25 cellular contexts compared by ENCODE assay signal in the genomic region with DNA sequence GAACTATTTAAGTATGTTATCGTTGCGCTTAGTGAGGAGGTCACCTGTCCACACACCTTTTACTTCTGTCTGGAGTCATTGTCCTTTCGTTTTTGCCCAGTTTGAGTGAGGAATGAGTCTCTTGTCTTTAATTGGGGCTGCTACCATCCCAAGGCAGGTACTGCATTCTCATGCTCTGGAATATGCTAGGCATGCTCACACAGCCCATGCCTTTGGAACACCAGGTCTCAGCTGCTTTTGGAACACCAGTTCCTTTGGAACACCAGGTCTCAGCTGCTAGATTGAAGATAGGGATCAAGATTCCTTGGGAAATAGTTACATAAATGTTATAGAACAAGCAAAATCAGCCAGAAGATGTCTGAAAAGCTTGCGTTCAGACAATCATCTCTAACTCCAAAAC.
DNase-seq lines count a peak whose midpoint lies in the region; ATAC-seq, FAIRE-seq and TF ChIP-seq lines count a peak whose summit lies in the region.
"Had no signal": no experiment of that assay in that cellular context is flagged by ENCODE, and none has a peak within 500 bp of the region (broad histone marks: within the 10 kb centered on the region; RNA-seq: fewer than 3 reads in every experiment).

No MANE protein-coding gene starts in this region.

- no peak for TF ChIP-seq CTCF in H1 (IDR thresholded peaks at IDR 0.05; ENCODE audit: control extremely low read depth in 1 of 3, insufficient read depth in 1 of 3, low read depth in 1 of 3, low read length in 3 of 3)

- no peaks in the 10 kb centered on the region for H3K23me2 ChIP-seq in H1 (ENCODE audit: low read depth, low read length)

- H3K14ac ChIP-seq in H1 (ENCODE audit: insufficient read length) = no peak overlapping the region
- H3K14ac ChIP-seq in trophoblast cell (ENCODE audit: low read length) = no peak overlapping the region

- DNase-seq in H1 (ENCODE audit: low read depth in 1 of 2, low spot score in 2 of 2) = no peak
- peak; percentile 62 to 86 for DNase-seq in trophoblast cell
- no peak for DNase-seq in HK-2 (ENCODE audit: unreplicated experiment)
- DNase-seq: 8988T; ACHN; BE2C; C1 segment of cervical spinal cord; CD4-positive, alpha-beta memory T cell; CD4-positive, CD25-positive, alpha-beta regulatory T cell; CD8-positive, alpha-beta memory T cell; COR-L47; DMS 273 treated with DMSO at 0.1 percent for 48 hours; DMS153; DMS53; DMS79; DND-41; EL; GDM1 had no signal

- H3K79me1 ChIP-seq in H1 (ENCODE audit: low read depth, low read length) (no peaks in the 10 kb centered on the region), trophoblast cell (ENCODE audit: low read length) (no peaks in the 10 kb centered on the region)

- H3K79me2 ChIP-seq in H1 (ENCODE audit: control insufficient read depth in 1 of 2, insufficient read depth in 2 of 2, low read length in 2 of 2) (no peaks in the 10 kb centered on the region), trophoblast cell (ENCODE audit: control insufficient read depth, insufficient read depth, low read length, poor library complexity) (no peaks in the 10 kb centered on the region)

- no peak overlapping the region for H4K12ac ChIP-seq in trophoblast cell (ENCODE audit: low read depth, low read length)

- no peak for FAIRE-seq in H1 (lab: Jason Lieb, UNC)
- FAIRE-seq: A204.1, GM12878, GM12892, GM18507 had no signal

- no peak overlapping the region for H4K91ac ChIP-seq in H1 (replicated peaks; ENCODE audit: insufficient read length, low read length)
- H4K91ac ChIP-seq in trophoblast cell (ENCODE audit: low read depth, low read length) = no peak overlapping the region

- H2AK5ac ChIP-seq in H1 (ENCODE audit: low read depth, low read length) (no peak overlapping the region), trophoblast cell (ENCODE audit: low read length) (no peak overlapping the region)

- WGBS in H1 (ENCODE audit: extremely low coverage in 1 of 2, insufficient coverage in 1 of 2, insufficient read length in 1 of 2, insufficient replicate concordance in 2 of 2, low coverage in 1 of 2, low lambda C conversion rate in 2 of 2, missing lambda C conversion rate in 1 of 2), 2 experiments = 92% methylated on average over 4 of the region's 4 CpGs; no CpG with 5 or more reads in 1 of the 2 experiments
- WGBS in trophoblast cell (ENCODE audit: extremely low coverage, insufficient coverage, insufficient read length) = no CpG with 5 or more reads among the region's 4 CpGs

- H3K56ac ChIP-seq in H1 (replicated peaks; ENCODE audit: insufficient read length, low read depth, low read length) = no peak overlapping the region

- TF ChIP-seq EP300 in H1 (IDR thresholded peaks at IDR 0.05; ENCODE audit: borderline replicate concordance in 1 of 2, low read depth in 2 of 2, low read length in 2 of 2) = no peak

- CTCF ChIA-PET in H1 (lab: Charles Lee; ENCODE audit: partially characterized antibody) = interaction anchor here (1.1 to 4.4 kb wide), 3 partner anchors 9 to 141 kb away, joined by 4 to 31 read pairs (median 4); no protein-coding TSS in a partner anchor

- H4K20me1 ChIP-seq in H1 (replicated peaks in 1 of 2; ENCODE audit: control insufficient read depth in 1 of 2, insufficient read depth in 2 of 2, low read length in 2 of 2) = no peaks in the 10 kb centered on the region
- H4K20me1 ChIP-seq: BLaER1 had no signal

- no peak overlapping the region for H4K8ac ChIP-seq in H1 (ENCODE audit: extremely low read depth, insufficient read depth, low read length)
- no peak overlapping the region for H4K8ac ChIP-seq in trophoblast cell (ENCODE audit: low read depth, low read length)

- H3K9ac ChIP-seq in H1 (replicated peaks in 1 of 4; ENCODE audit: extremely low read depth in 1 of 4, low read depth in 3 of 4, low read length in 3 of 4) = no peak overlapping the region
- H3K9ac ChIP-seq in trophoblast cell (ENCODE audit: low read length) = no peak overlapping the region
- H3K9ac ChIP-seq: BLaER1 had no signal

- ATAC-seq in HG02588 (IDR thresholded peaks at IDR 0.05; ENCODE audit: unreplicated experiment) = no peak
- ATAC-seq in HG02798 (IDR thresholded peaks at IDR 0.05; ENCODE audit: poor library complexity, unreplicated experiment) = no peak
- ATAC-seq: GM12878 had no signal

- H3K4me1 ChIP-seq in H1 (replicated peaks in 1 of 4; ENCODE audit: control insufficient read depth in 3 of 4, insufficient read depth in 4 of 4, low read length in 3 of 4) (no peaks in the 10 kb centered on the region), trophoblast cell (ENCODE audit: control insufficient read depth in 1 of 2, insufficient read depth in 2 of 2, low read length in 2 of 2) (no peaks in the 10 kb centered on the region)
- H3K4me1 ChIP-seq: BE2C, BLaER1 had no signal

- no peak overlapping the region for H3K23ac ChIP-seq in H1 (ENCODE audit: insufficient read length)
- H3K23ac ChIP-seq in trophoblast cell (ENCODE audit: low read length) = no peak overlapping the region

- H4K5ac ChIP-seq in H1 (ENCODE audit: insufficient read length, low read depth, low read length) = no peak overlapping the region

- H2BK15ac ChIP-seq in H1 (ENCODE audit: low read length) = no peak overlapping the region

- H2BK12ac ChIP-seq in H1 (ENCODE audit: low read depth, low read length) = no peak overlapping the region
- H2BK12ac ChIP-seq in trophoblast cell (ENCODE audit: low read length) = no peak overlapping the region

- H2AFZ ChIP-seq in H1 (ENCODE audit: low read length) (0 out of 2 replicates have a peak overlapping the region, but pooled peaks have one; percentile 29), trophoblast cell (ENCODE audit: insufficient read depth, low read length, poor library complexity) (no peak overlapping the region)

- H3K9me3 ChIP-seq in H1 (ENCODE audit: insufficient read depth in 2 of 2, low read depth in 1 of 2, low read length in 1 of 2) (no peaks in the 10 kb centered on the region), trophoblast cell (ENCODE audit: insufficient read depth, low read depth, low read length) (no peaks in the 10 kb centered on the region)
- H3K9me3 ChIP-seq: BE2C, BLaER1 had no signal

- H2BK5ac ChIP-seq in H1 (ENCODE audit: low read depth, low read length) = no peak overlapping the region
- H2BK5ac ChIP-seq in trophoblast cell (ENCODE audit: low read depth, low read length, poor library complexity) = no peak overlapping the region

- no peak overlapping the region for H2BK20ac ChIP-seq in H1 (ENCODE audit: low read length)

- TF ChIP-seq POLR2A in H1 (IDR thresholded peaks at IDR 0.05; ENCODE audit: control extremely low read depth in 1 of 2, low read depth in 2 of 2, low read length in 2 of 2) = no peak

- H3K4me2 ChIP-seq in H1 (ENCODE audit: insufficient read depth in 1 of 2, low read depth in 2 of 2, low read length in 2 of 2) (no peak overlapping the region), trophoblast cell (ENCODE audit: low read length) (no peak overlapping the region)
- H3K4me2 ChIP-seq: BLaER1 had no signal

- H3K27me3 ChIP-seq in H1 (replicated peaks in 1 of 4; ENCODE audit: control insufficient read depth in 3 of 4, extremely low read depth in 1 of 4, insufficient read depth in 3 of 4, low read length in 3 of 4) (no peaks in the 10 kb centered on the region), trophoblast cell (ENCODE audit: insufficient read depth, low read length) (no peaks in the 10 kb centered on the region)
- H3K27me3 ChIP-seq: BE2C, BLaER1 had no signal

- H3K18ac ChIP-seq in H1 (ENCODE audit: extremely low read depth, low read length) (no peak overlapping the region), trophoblast cell (ENCODE audit: low read length) (no peak overlapping the region)

- no peak overlapping the region for H3K4me3 ChIP-seq in H1 (ENCODE audit: extremely low read depth in 1 of 4, insufficient read depth in 2 of 4, low read depth in 3 of 4, low read length in 4 of 4)
- no peak overlapping the region for H3K4me3 ChIP-seq in trophoblast cell (ENCODE audit: low read depth, low read length)
- H3K4me3 ChIP-seq: BLaER1, GM12878 had no signal

- H2BK120ac ChIP-seq in H1 (replicated peaks; ENCODE audit: low read depth, low read length) (no peak overlapping the region), trophoblast cell (ENCODE audit: insufficient read depth, low read length, poor library complexity) (no peak overlapping the region)

- H3K27ac ChIP-seq in H1 (ENCODE audit: low read depth, low read length) = no peak overlapping the region
- H3K27ac ChIP-seq in trophoblast cell (ENCODE audit: low read depth, low read length) = no peak overlapping the region
- H3K27ac ChIP-seq: BLaER1 had no signal

- no peak for TF ChIP-seq RAD21 in H1 (IDR thresholded peaks at IDR 0.05 in 1 of 2, conservative IDR thresholded peaks at IDR 0.05 in 1 of 2; ENCODE audit: low read depth in 2 of 2, low read length in 2 of 2)

- H3K4ac ChIP-seq in H1 (replicated peaks; ENCODE audit: insufficient read length, low read depth, low read length) (no peak overlapping the region), trophoblast cell (ENCODE audit: low read depth, low read length) (no peak overlapping the region)

- H3K36me3 ChIP-seq in H1 (ENCODE audit: control insufficient read depth in 2 of 4, insufficient read depth in 4 of 4, low read length in 3 of 4) (no peaks in the 10 kb centered on the region), trophoblast cell (ENCODE audit: control insufficient read depth in 1 of 2, insufficient read depth in 2 of 2, low read length in 2 of 2) (no peaks in the 10 kb centered on the region)
- H3K36me3 ChIP-seq: BE2C, BLaER1 had no signal

- POLR2A ChIA-PET in H1 (lab: Charles Lee; ENCODE audit: partially characterized antibody) = no interaction called here

TF ChIP-seq in H1, 55 proteins besides CTCF, POLR2A, EP300 and RAD21 (continues in another document):
- TF ChIP-seq GABPA (IDR thresholded peaks at IDR 0.05; ENCODE audit: borderline replicate concordance, insufficient read depth, low read length) (no peak), CBX5 (IDR thresholded peaks at IDR 0.05; ENCODE audit: low read depth, low read length) (no peak), RFX5 (IDR thresholded peaks at IDR 0.05; ENCODE audit: borderline replicate concordance, low read depth, low read length) (no peak), SAP30 (IDR thresholded peaks at IDR 0.05; ENCODE audit: insufficient read depth, insufficient replicate concordance, low read length) (no peak), RXRA (IDR thresholded peaks at IDR 0.05; ENCODE audit: insufficient read depth, low read depth, low read length) (no peak), FOSL1 (IDR thresholded peaks at IDR 0.05; ENCODE audit: insufficient read depth, low read depth, low read length) (no peak), JUND (IDR thresholded peaks at IDR 0.05; ENCODE audit: low read length) (no peak), TAF1 (IDR thresholded peaks at IDR 0.05; ENCODE audit: low read depth, low read length) (no peak), KDM4A (IDR thresholded peaks at IDR 0.05; ENCODE audit: low read depth, low read length, severe bottlenecking) (no peak)

Comparison
In these comparisons a context has a peak if more than half of its experiments do, and no peak if none do; other contexts are left out.
1. DNase-seq: peak in trophoblast cell (2 of 2); none in H1 (0 of 2) and HK-2 (single experiment).